In genomic region chr2:120953066-120953760, GRCh38 we compare ENCODE assay signal across 17 cellular contexts.
DNase-seq lines count a peak whose midpoint lies in the region; FAIRE-seq and TF ChIP-seq lines count a peak whose summit lies in the region.
"Had no signal": no experiment of that assay in that cellular context is flagged by ENCODE, and none has a peak within 500 bp of the region (broad histone marks: within the 10 kb centered on the region; RNA-seq: fewer than 3 reads in every experiment).

No MANE protein-coding gene starts in this region.

- peaks cover 5% of the 10 kb centered on the region for H3F3A ChIP-seq in neural progenitor cell (ENCODE audit: low read depth)

- peaks cover 44% of the 10 kb centered on the region for H3K4me1 ChIP-seq in BLaER1
- peaks cover 44% of the 10 kb centered on the region for H3K4me1 ChIP-seq in astrocyte (ENCODE audit: insufficient read depth, low read length)
- H3K4me1 ChIP-seq in neural progenitor cell, result no peaks in the 10 kb centered on the region

- H3K4me2 ChIP-seq in BLaER1, result peak overlapping the region; percentile 49
- H3K4me2 ChIP-seq in astrocyte (ENCODE audit: low read length), result no peak overlapping the region
- no peak overlapping the region for H3K4me2 ChIP-seq in neural progenitor cell

- H3K4me1 Mint-ChIP-seq in astrocyte (ENCODE audit: low read depth, unreplicated experiment) (peaks cover 35% of the 10 kb centered on the region), neural progenitor cell (peaks cover 48% of the 10 kb centered on the region)
- peaks cover 7% of the 10 kb centered on the region for H3K4me1 Mint-ChIP-seq in activated T-cell treated with anti-CD3 and anti-CD28 coated beads, Interleukin-2, amount 50 U/mL, for 24 hours (ENCODE audit: low read depth)

- H2AFZ ChIP-seq in astrocyte (ENCODE audit: low read depth, low read length) (no peak overlapping the region), neural progenitor cell (replicated peaks) (no peak overlapping the region)

- DNase-seq in NCI-H524 treated with DMSO at 0.1 percent for 48 hours (lab: John Stamatoyannopoulos, UW) (peak; percentile 60), astrocyte (ENCODE audit: low read depth) (no peak), neural progenitor cell (ENCODE audit: low spot score) (no peak), NCI-H526 treated with DMSO at 0.1 percent for 48 hours (lab: John Stamatoyannopoulos, UW) (no peak), ureter (ENCODE audit: low spot score) (no peak)
- DNase-seq in effector CD8-positive, alpha-beta T cell (lab: John Stamatoyannopoulos, UW), result no peak
- no peak for DNase-seq in activated T-cell treated with anti-CD3 and anti-CD28 coated beads, Interleukin-2, amount 50 U/mL, for 24 hours
- DNase-seq: DMS79 treated with DMSO at 0.1 percent for 48 hours, NCI-H1105 treated with DMSO at 0.1 percent for 48 hours, NCI-H1694, NCI-H510A treated with DMSO at 0.1 percent for 48 hours had no signal

- TF ChIP-seq CTCF in astrocyte (IDR thresholded peaks at IDR 0.05; ENCODE audit: insufficient read depth, low read depth, low read length) (no peak), neural progenitor cell (IDR thresholded peaks at IDR 0.05) (no peak)

- H3K9me3 Mint-ChIP-seq in astrocyte (ENCODE audit: unreplicated experiment) (no peaks in the 10 kb centered on the region), neural progenitor cell (no peaks in the 10 kb centered on the region)
- no peaks in the 10 kb centered on the region for H3K9me3 Mint-ChIP-seq in activated T-cell treated with anti-CD3 and anti-CD28 coated beads, Interleukin-2, amount 50 U/mL, for 24 hours

- H3K79me2 ChIP-seq in astrocyte (ENCODE audit: insufficient read depth, low read length) (peaks cover 26% of the 10 kb centered on the region), neural progenitor cell (ENCODE audit: low read depth) (no peaks in the 10 kb centered on the region)

- H3K9me3 ChIP-seq in BLaER1, result no peaks in the 10 kb centered on the region
- no peaks in the 10 kb centered on the region for H3K9me3 ChIP-seq in astrocyte (ENCODE audit: insufficient read depth, low read depth, low read length)
- no peaks in the 10 kb centered on the region for H3K9me3 ChIP-seq in neural progenitor cell (ENCODE audit: low read depth)

- H3K9ac ChIP-seq in BLaER1 (peak overlapping the region; percentile 30; the same call in 1 of the 2 replicates), astrocyte (ENCODE audit: low read length) (no peak overlapping the region), neural progenitor cell (no peak overlapping the region)

- H3K4me3 Mint-ChIP-seq in astrocyte (ENCODE audit: unreplicated experiment) (no peak overlapping the region), neural progenitor cell (no peak overlapping the region)
- no peak overlapping the region for H3K4me3 Mint-ChIP-seq in activated T-cell treated with anti-CD3 and anti-CD28 coated beads, Interleukin-2, amount 50 U/mL, for 24 hours

- H3K27ac ChIP-seq in BLaER1 (peak overlapping the region; percentile 55; the same call in 1 of the 2 replicates), astrocyte (ENCODE audit: low read depth, low read length) (peak overlapping the region; percentile 40), neural progenitor cell (no peak overlapping the region)
- H3K27ac ChIP-seq: SK-N-MC had no signal

- no peaks in the 10 kb centered on the region for H4K20me1 ChIP-seq in BLaER1
- peaks cover 64% of the 10 kb centered on the region for H4K20me1 ChIP-seq in astrocyte (ENCODE audit: insufficient read depth, low read length)
- H4K20me1 ChIP-seq in neural progenitor cell (ENCODE audit: low read depth), result peaks cover 89% of the 10 kb centered on the region

- peak overlapping the region; percentile 75 for H3K27ac Mint-ChIP-seq in astrocyte (ENCODE audit: unreplicated experiment)
- peak overlapping the region; percentile 70 for H3K27ac Mint-ChIP-seq in neural progenitor cell
- H3K27ac Mint-ChIP-seq in activated T-cell treated with anti-CD3 and anti-CD28 coated beads, Interleukin-2, amount 50 U/mL, for 24 hours, result no peak overlapping the region

- H3K27me3 ChIP-seq in BLaER1 (no peaks in the 10 kb centered on the region), astrocyte (ENCODE audit: insufficient read depth, low read length) (no peaks in the 10 kb centered on the region), neural progenitor cell (no peaks in the 10 kb centered on the region)

- H3K36me3 Mint-ChIP-seq in astrocyte (ENCODE audit: low read depth, unreplicated experiment), result peaks cover 40% of the 10 kb centered on the region
- H3K36me3 Mint-ChIP-seq in neural progenitor cell, result peaks cover 22% of the 10 kb centered on the region
- H3K36me3 Mint-ChIP-seq in activated T-cell treated with anti-CD3 and anti-CD28 coated beads, Interleukin-2, amount 50 U/mL, for 24 hours (ENCODE audit: low read depth), result no peaks in the 10 kb centered on the region

- H3K27me3 Mint-ChIP-seq in astrocyte (ENCODE audit: low read depth, unreplicated experiment) (no peaks in the 10 kb centered on the region), neural progenitor cell (ENCODE audit: insufficient read depth, low read depth) (no peaks in the 10 kb centered on the region)
- H3K27me3 Mint-ChIP-seq in activated T-cell treated with anti-CD3 and anti-CD28 coated beads, Interleukin-2, amount 50 U/mL, for 24 hours, result no peaks in the 10 kb centered on the region

- FAIRE-seq in astrocyte (lab: Jason Lieb, UNC), result no peak
- FAIRE-seq: A204.1, H54, K562, RCC 7860 had no signal

- H3K4me3 ChIP-seq in BLaER1 (no peak overlapping the region), astrocyte (ENCODE audit: insufficient read depth, low read depth, low read length) (no peak overlapping the region), neural progenitor cell (no peak overlapping the region)
- H3K4me3 ChIP-seq: K562, SK-N-MC had no signal

- H3K36me3 ChIP-seq in BLaER1 (no peaks in the 10 kb centered on the region), astrocyte (ENCODE audit: insufficient read depth, low read length) (peaks cover 4% of the 10 kb centered on the region), neural progenitor cell (no peaks in the 10 kb centered on the region)
